Comparison of ENCODE assay signal across 22 cellular contexts in the genomic region with DNA sequence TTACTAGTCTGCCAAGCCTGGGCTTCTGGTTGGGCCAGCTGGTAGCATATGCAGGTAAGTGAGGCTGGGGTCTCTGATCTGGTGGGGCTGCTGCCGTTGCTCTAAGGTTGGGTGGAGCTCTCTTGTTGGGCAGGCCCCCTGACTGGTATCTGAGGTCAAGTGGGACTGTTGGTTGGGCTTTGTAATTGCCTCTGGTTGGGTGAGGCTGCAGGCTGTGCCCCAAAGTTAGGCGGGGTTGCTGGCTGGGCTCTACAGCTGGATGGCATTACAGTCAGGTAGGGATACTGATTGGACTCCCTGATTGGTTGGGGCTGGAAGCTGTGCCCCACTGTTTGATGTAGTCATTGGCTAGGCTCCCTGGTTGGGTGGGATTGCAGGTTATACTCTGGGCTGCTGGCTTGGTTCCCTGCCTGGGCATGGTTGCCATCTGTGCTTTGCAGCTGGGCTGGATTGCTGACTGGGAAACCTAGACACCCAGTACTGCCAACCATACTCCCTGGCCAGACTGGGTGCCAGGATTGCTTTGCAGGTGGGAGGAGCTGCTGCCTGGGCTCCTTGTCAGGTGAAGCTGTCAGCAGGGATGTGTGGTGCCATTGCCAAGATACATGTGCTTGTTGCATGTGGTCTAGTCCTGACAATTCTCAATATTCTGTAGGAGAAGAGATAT.
"Had no signal": no experiment of that assay in that cellular context is flagged by ENCODE, and none has a peak within 500 bp of the region (broad histone marks: within the 10 kb centered on the region; RNA-seq: fewer than 3 reads in every experiment).

No MANE protein-coding gene starts in this region.

- H3K9me3 ChIP-seq: colonic mucosa, thyroid gland had no signal

- ATAC-seq: activated naive CD8-positive, alpha-beta T cell treated with anti-CD3 and anti-CD28 coated beads, Interleukin-2, amount 50 U/mL, for 24 hours; naive thymus-derived CD8-positive, alpha-beta T cell had no signal

- H3K9ac ChIP-seq: parathyroid adenoma had no signal

- H3K27ac ChIP-seq: colonic mucosa, parathyroid adenoma, thyroid gland, WERI-Rb-1 had no signal

- H3K4me1 Mint-ChIP-seq: activated naive CD4-positive, alpha-beta T cell treated with anti-CD3 and anti-CD28 coated beads, Interleukin-2, amount 10 ng/mL, durations not matched to agents 7 days and 5 days; brain had no signal

- H3K36me3 ChIP-seq: colonic mucosa, WERI-Rb-1 had no signal

- H3K4me3 ChIP-seq: colonic mucosa, thyroid gland had no signal

- H3K4me3 Mint-ChIP-seq: activated naive CD4-positive, alpha-beta T cell treated with anti-CD3 and anti-CD28 coated beads, Interleukin-2, amount 10 ng/mL, durations not matched to agents 7 days and 5 days; activated naive CD8-positive, alpha-beta T cell treated with anti-CD3 and anti-CD28 coated beads, Interleukin-2, amount 50 U/mL, for 24 hours; brain; naive thymus-derived CD8-positive, alpha-beta T cell had no signal

- H3K27ac Mint-ChIP-seq: activated naive CD4-positive, alpha-beta T cell treated with anti-CD3 and anti-CD28 coated beads, Interleukin-2, amount 10 ng/mL, durations not matched to agents 7 days and 5 days; activated naive CD8-positive, alpha-beta T cell treated with anti-CD3 and anti-CD28 coated beads, Interleukin-2, amount 50 U/mL, for 24 hours; brain; naive thymus-derived CD8-positive, alpha-beta T cell had no signal

- H2AFZ ChIP-seq: parathyroid adenoma had no signal

- DNase-seq: activated CD4-positive, alpha-beta T cell treated with anti-CD3 and anti-CD28 coated beads for 1 hour; activated CD8-positive, alpha-beta memory T cell treated with anti-CD3 and anti-CD28 coated beads for 24 hours; activated CD8-positive, alpha-beta memory T cell treated with anti-CD3 and anti-CD28 coated beads, Interleukin-2, amount 50 U/mL, for 48 hours; activated effector memory CD4-positive, alpha-beta T cell treated with Interleukin-2 at 50 U/mL for 16 hours; activated naive CD4-positive, alpha-beta T cell treated with anti-CD3 and anti-CD28 coated beads, Interleukin-2, amount 10 ng/mL, durations not matched to agents 7 days and 5 days; activated naive CD8-positive, alpha-beta T cell treated with anti-CD3 and anti-CD28 coated beads, Interleukin-2, amount 50 U/mL, for 24 hours; activated T-cell treated with anti-CD3 and anti-CD28 coated beads, Interleukin-2, amount 50 U/mL, for 48 hours; anterior cingulate cortex; central memory CD4-positive, alpha-beta T cell; colonic mucosa; erythroblast; foreskin melanocyte; mesenchymal stem cell; naive thymus-derived CD8-positive, alpha-beta T cell; stimulated activated CD4-positive, alpha-beta T cell treated with anti-CD3 and anti-CD28 coated beads, Interleukin-1b, Interleukin-23, amount 100 ng/mL, for 48 hours; stimulated activated CD8-positive, alpha-beta memory T cell treated with anti-CD3 and anti-CD28 coated beads, Interleukin-4, amount 100 ng/mL, for 48 hours; stimulated activated naive CD4-positive, alpha-beta T cell treated with Interleukin-2 at 50 U/mL for 16 hours; T-helper 2 cell; thyroid gland; WERI-Rb-1 had no signal

- H3K27me3 Mint-ChIP-seq: activated naive CD4-positive, alpha-beta T cell treated with anti-CD3 and anti-CD28 coated beads, Interleukin-2, amount 10 ng/mL, durations not matched to agents 7 days and 5 days; activated naive CD8-positive, alpha-beta T cell treated with anti-CD3 and anti-CD28 coated beads, Interleukin-2, amount 50 U/mL, for 24 hours; brain; naive thymus-derived CD8-positive, alpha-beta T cell had no signal

- H3K79me2 ChIP-seq: parathyroid adenoma had no signal

- H3K4me1 ChIP-seq: colonic mucosa, parathyroid adenoma, thyroid gland had no signal

- H3K27me3 ChIP-seq: colonic mucosa, thyroid gland had no signal
